Comparison of ENCODE assay signal across 8 cellular contexts in the genomic region with DNA sequence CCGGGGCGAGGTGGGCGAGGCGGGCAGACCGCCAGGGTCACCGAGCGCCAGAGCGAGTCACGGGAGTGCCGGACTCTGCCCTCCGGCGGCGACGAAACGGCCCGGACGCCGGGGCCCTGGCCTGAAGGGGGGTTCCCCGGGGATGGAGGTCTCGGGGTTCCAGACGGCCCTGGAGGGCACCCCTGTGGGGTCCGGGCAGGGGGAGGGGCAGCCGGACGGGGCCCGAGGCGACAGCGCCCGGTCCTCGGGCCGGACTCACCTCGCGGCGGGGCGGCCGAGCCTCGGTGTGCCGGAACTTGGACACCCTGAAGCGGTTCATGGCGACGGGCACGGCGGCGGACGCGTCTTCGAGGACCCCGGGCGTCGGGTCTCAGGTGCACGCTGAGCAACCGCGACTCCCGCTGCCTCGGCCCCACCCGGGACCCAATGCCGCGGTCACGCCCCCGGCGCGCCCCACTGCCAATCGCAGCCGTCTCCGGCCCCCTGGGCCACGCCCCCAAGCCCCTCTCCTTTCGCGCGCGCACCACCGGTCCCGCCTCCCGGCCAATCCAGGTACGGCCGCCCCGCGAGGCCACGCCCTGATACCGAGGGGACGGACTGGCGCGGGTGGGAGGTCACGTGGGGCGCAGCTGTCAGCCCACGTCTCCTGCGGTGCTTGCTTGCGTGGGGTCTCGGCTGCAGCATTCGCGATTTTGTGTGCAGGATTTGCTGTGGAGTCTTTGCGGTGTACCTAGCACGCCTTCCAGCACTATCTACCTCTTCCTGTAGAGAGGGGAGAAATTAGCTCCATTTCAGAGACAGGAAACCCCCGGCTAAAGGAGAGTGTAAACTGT. TPM values are rescaled to one million over a fixed set of nuclear protein-coding genes. Genes with fewer than 3 reads are reported as not detected.
DNase-seq lines count a peak whose midpoint lies in the region; ATAC-seq and TF ChIP-seq lines count a peak whose summit lies in the region.

A gene (minus strand): TSS at position 397 of the 833 bp plus-strand sequence. CDS start 78 bp downstream, at position 319.

- DNase-seq in NCI-H1930 (lab: John Stamatoyannopoulos, UW) (peak; percentile 89 to 92), anterior cingulate cortex (lab: John Stamatoyannopoulos, UW) (peak; percentile 70 to 99 (median 96)), right cardiac atrium (peak; percentile 98 to 99 (median 99)), uterus (peak; percentile 95)
- peak; percentile 98 for DNase-seq in T-helper 2 cell treated with Interferon-gamma antibody and Interleukin-4, amounts not matched to agents 5 μg/mL and 100 μg/mL, for 36 hours (ENCODE audit: low spot score)

- H3K36me3 Mint-ChIP-seq in T-helper 2 cell treated with Interferon-gamma antibody and Interleukin-4, amounts not matched to agents 5 μg/mL and 100 μg/mL, for 36 hours (ENCODE audit: low read depth), result peaks cover 27% of the 10 kb centered on the region

- H3K9me3 Mint-ChIP-seq in T-helper 2 cell treated with Interferon-gamma antibody and Interleukin-4, amounts not matched to agents 5 μg/mL and 100 μg/mL, for 36 hours, result no peaks in the 10 kb centered on the region

- peaks cover 3% of the 10 kb centered on the region for H3K4me1 ChIP-seq in right cardiac atrium (ENCODE audit: control insufficient read depth, insufficient read depth, low read length)
- peaks cover 4% of the 10 kb centered on the region for H3K4me1 ChIP-seq in rectal smooth muscle tissue (ENCODE audit: control insufficient read depth, insufficient read depth, low read length)
- H3K4me1 ChIP-seq in uterus, result no peaks in the 10 kb centered on the region

- TF ChIP-seq POLR2A in GM18505 (IDR thresholded peaks at IDR 0.05; ENCODE audit: borderline replicate concordance, extremely low read depth, insufficient read depth, insufficient read length) (peak; percentile 77), uterus (IDR thresholded peaks at IDR 0.05) (peak in 1 of 2 donors; percentile 66)

- H3K4me3 ChIP-seq in right cardiac atrium (ENCODE audit: low read length) (peak within 1 kb of the TSS; percentile 91), rectal smooth muscle tissue (ENCODE audit: low read length) (peak within 1 kb of the TSS; percentile 85), uterus (peak within 1 kb of the TSS; percentile 35 to 88)

- peak within 1 kb of the TSS; percentile 53 for H3K9ac ChIP-seq in rectal smooth muscle tissue (ENCODE audit: low read length)

- H3K36me3 ChIP-seq in rectal smooth muscle tissue (ENCODE audit: control insufficient read depth, insufficient read depth, low read length) (peaks cover 2% of the 10 kb centered on the region), uterus (no peaks in the 10 kb centered on the region)

- H3K4me1 Mint-ChIP-seq in T-helper 2 cell treated with Interferon-gamma antibody and Interleukin-4, amounts not matched to agents 5 μg/mL and 100 μg/mL, for 36 hours (ENCODE audit: low read depth), result peaks cover 24% of the 10 kb centered on the region

- peak in 2 of 4 experiments; percentile 43 to 45 for TF ChIP-seq CTCF in uterus (IDR thresholded peaks at IDR 0.05)

- WGBS in right cardiac atrium, result under 1% methylated on average over 91 of the region's 92 CpGs

- H3K9me3 ChIP-seq in right cardiac atrium (ENCODE audit: control insufficient read depth, low read length), result no peaks in the 10 kb centered on the region
- no peaks in the 10 kb centered on the region for H3K9me3 ChIP-seq in uterus

- ATAC-seq in GM18505 (IDR thresholded peaks at IDR 0.05; ENCODE audit: unreplicated experiment) (peak; percentile 67), HG02943 (IDR thresholded peaks at IDR 0.05; ENCODE audit: low read depth, unreplicated experiment) (peak; percentile 56), right cardiac atrium (peak; percentile 95 to 96)

- intact Hi-C loops in right cardiac atrium (cut with DNase I), result no loop called here
- intact Hi-C loops in uterus (cut with DNase I; ENCODE audit: low total_unique reads), result no loop called here

- peak within 1 kb of the TSS; percentile 94 for H3K27ac Mint-ChIP-seq in T-helper 2 cell treated with Interferon-gamma antibody and Interleukin-4, amounts not matched to agents 5 μg/mL and 100 μg/mL, for 36 hours

- peaks cover 2% of the 10 kb centered on the region for H3K27me3 Mint-ChIP-seq in T-helper 2 cell treated with Interferon-gamma antibody and Interleukin-4, amounts not matched to agents 5 μg/mL and 100 μg/mL, for 36 hours (ENCODE audit: low read depth)

- H3K27me3 ChIP-seq in right cardiac atrium (ENCODE audit: control insufficient read depth, insufficient read depth) (no peaks in the 10 kb centered on the region), rectal smooth muscle tissue (ENCODE audit: control insufficient read depth, insufficient read depth, low read length) (no peaks in the 10 kb centered on the region), uterus (no peaks in the 10 kb centered on the region)

- H3K27ac ChIP-seq in right cardiac atrium (ENCODE audit: low read length) (peak within 1 kb of the TSS; percentile 9), rectal smooth muscle tissue (ENCODE audit: low read depth, low read length) (peak within 1 kb of the TSS; percentile 35), uterus (peak within 1 kb of the TSS; percentile 16 to 66)

- peak within 1 kb of the TSS; percentile 87 for H3K4me3 Mint-ChIP-seq in T-helper 2 cell treated with Interferon-gamma antibody and Interleukin-4, amounts not matched to agents 5 μg/mL and 100 μg/mL, for 36 hours

RNA-seq across cellular contexts. Expression of the gene that starts here (rescaled TPM):
- total RNA-seq in right cardiac atrium (10 to 100 TPM; 13.4 to 18.1 (median 16.9) TPM), uterus (10 to 100 TPM; 13.8 to 52.1 (median 30.0) TPM)
- 9.0 TPM for polyA plus RNA-seq in right cardiac atrium

Comparison
In these comparisons a context has a peak if more than half of its experiments do, and no peak if none do; other contexts are left out.
1. Peak in every context shown above with its lines: DNase-seq, ATAC-seq, H3K4me3 ChIP-seq and H3K27ac ChIP-seq.